Comparison of ENCODE assay signal across 21 cellular contexts in genomic region chr1:32680642-32681041, GRCh38. TPM values are rescaled to one million over a fixed set of nuclear protein-coding genes. Genes with fewer than 3 reads are reported as not detected.
DNase-seq lines count a peak whose midpoint lies in the region; ATAC-seq and TF ChIP-seq lines count a peak whose summit lies in the region.
"Had no signal": no experiment of that assay in that cellular context is flagged by ENCODE, and none has a peak within 500 bp of the region (broad histone marks: within the 10 kb centered on the region; RNA-seq: fewer than 3 reads in every experiment).

No MANE protein-coding gene starts in this region.

- H3K36me3 Mint-ChIP-seq in activated naive CD4-positive, alpha-beta T cell treated with anti-CD3 and anti-CD28 coated beads, Interleukin-2, amount 50 U/mL, for 24 hours: peaks cover 11% of the 10 kb centered on the region

- H3K27ac Mint-ChIP-seq in activated naive CD4-positive, alpha-beta T cell treated with anti-CD3 and anti-CD28 coated beads, Interleukin-2, amount 50 U/mL, for 24 hours: peak overlapping the region; percentile 46
- H3K27ac Mint-ChIP-seq: CD8-positive, alpha-beta T cell had no signal

- TF ChIP-seq CTCF in parathyroid adenoma (IDR thresholded peaks at IDR 0.05): no peak

- no peak overlapping the region for H2AFZ ChIP-seq in parathyroid adenoma
- H2AFZ ChIP-seq: GM23248 had no signal

- H3K4me3 Mint-ChIP-seq in activated naive CD4-positive, alpha-beta T cell treated with anti-CD3 and anti-CD28 coated beads, Interleukin-2, amount 50 U/mL, for 24 hours: no peak overlapping the region
- H3K4me3 Mint-ChIP-seq: CD8-positive, alpha-beta T cell had no signal

- H3K36me3 ChIP-seq in SK-N-MC (ENCODE audit: insufficient read depth, low read length) (peaks cover 98% of the 10 kb centered on the region), parathyroid adenoma (ENCODE audit: control insufficient read depth, insufficient read depth, low read length) (no peaks in the 10 kb centered on the region), aorta (ENCODE audit: control insufficient read depth in 1 of 2, insufficient read depth in 2 of 2, low read length in 1 of 2) (peaks cover 0 to 8% of the 10 kb centered on the region in 2 donors)

- WGBS in aorta, 2 donors: 62 to 71% methylated on average over 1 of the region's 1 CpG

- peaks cover 7% of the 10 kb centered on the region for H3K4me1 ChIP-seq in parathyroid adenoma
- peaks cover 0 to 2% of the 10 kb centered on the region in 2 donors for H3K4me1 ChIP-seq in aorta (ENCODE audit: control insufficient read depth in 1 of 2, insufficient read depth in 2 of 2, low read length in 2 of 2)
- H3K4me1 ChIP-seq: A549, BLaER1, HAP-1 had no signal

- H3K4me1 Mint-ChIP-seq in activated naive CD4-positive, alpha-beta T cell treated with anti-CD3 and anti-CD28 coated beads, Interleukin-2, amount 50 U/mL, for 24 hours: peaks cover 7% of the 10 kb centered on the region

- no peaks in the 10 kb centered on the region for H3K79me2 ChIP-seq in parathyroid adenoma

- H3K9ac ChIP-seq in SK-N-MC (ENCODE audit: insufficient read length) (no peak overlapping the region), parathyroid adenoma (no peak overlapping the region)
- H3K9ac ChIP-seq: BLaER1, GM23248 had no signal

- ATAC-seq in left colon: peak; percentile 59
- ATAC-seq in aorta (ENCODE audit: low FRiP score): no peak
- ATAC-seq: A549; CD8-positive, alpha-beta T cell; Panc1 had no signal

- no peak overlapping the region for H3K4me3 ChIP-seq in SK-N-MC
- no peak overlapping the region for H3K4me3 ChIP-seq in parathyroid adenoma (ENCODE audit: low read depth, low read length)
- no peak overlapping the region for H3K4me3 ChIP-seq in aorta (ENCODE audit: low read length in 2 of 2)
- H3K4me3 ChIP-seq: A549, BLaER1, GM23248, HAP-1 had no signal

- H3K27me3 ChIP-seq in parathyroid adenoma (ENCODE audit: control insufficient read depth, insufficient read depth, low read length) (no peaks in the 10 kb centered on the region), aorta (ENCODE audit: control insufficient read depth in 1 of 2, insufficient read depth in 2 of 2, low read length in 1 of 2) (no peaks in the 10 kb centered on the region)
- H3K27me3 ChIP-seq: BLaER1 had no signal

- H3K9me3 Mint-ChIP-seq in activated naive CD4-positive, alpha-beta T cell treated with anti-CD3 and anti-CD28 coated beads, Interleukin-2, amount 50 U/mL, for 24 hours: no peaks in the 10 kb centered on the region
- H3K9me3 Mint-ChIP-seq: CD8-positive, alpha-beta T cell had no signal

- no peak for DNase-seq in activated naive CD4-positive, alpha-beta T cell (lab: John Stamatoyannopoulos, UW)
- no peak for DNase-seq in SK-N-MC (ENCODE audit: low read depth, low spot score)
- DNase-seq in left colon: no peak
- DNase-seq in aorta: no peak
- no peak for DNase-seq in LoVo (ENCODE audit: low spot score)
- DNase-seq in NCI-H524 treated with DMSO at 0.1 percent for 48 hours (lab: John Stamatoyannopoulos, UW): no peak
- DNase-seq: Calu3; CD8-positive, alpha-beta T cell; GF-D8; GM23248; NCI-H1092 treated with DMSO at 0.1 percent for 48 hours; NCI-H146; NCI-H2081; NCI-H446 treated with DMSO at 0.1 percent for 48 hours had no signal

- intact Hi-C loops in left colon (cut with DNase I, micrococcal nuclease): no loop called here
- intact Hi-C loops in aorta (cut with DNase I): loop anchor here in 1 of 2 donors (2.0 kb wide), 1 partner anchor 50 kb away; no protein-coding TSS in a partner anchor

- peak overlapping the region; percentile 22; the same call in 1 of the 2 replicates for H3K27ac ChIP-seq in SK-N-MC
- peak overlapping the region; percentile 11 for H3K27ac ChIP-seq in parathyroid adenoma
- H3K27ac ChIP-seq in aorta (ENCODE audit: low read depth in 1 of 2, low read length in 2 of 2): no peak overlapping the region
- H3K27ac ChIP-seq: A549, BLaER1, GM23248, HL-60 had no signal

- no peaks in the 10 kb centered on the region for H3K27me3 Mint-ChIP-seq in activated naive CD4-positive, alpha-beta T cell treated with anti-CD3 and anti-CD28 coated beads, Interleukin-2, amount 50 U/mL, for 24 hours

- H3K9me3 ChIP-seq in SK-N-MC (ENCODE audit: low read depth, low read length) (no peaks in the 10 kb centered on the region), parathyroid adenoma (ENCODE audit: control insufficient read depth, low read length) (no peaks in the 10 kb centered on the region), aorta (ENCODE audit: control insufficient read depth, low read length) (no peaks in the 10 kb centered on the region)
- H3K9me3 ChIP-seq: A549, BLaER1, HAP-1 had no signal

- H3K4me2 ChIP-seq in parathyroid adenoma (ENCODE audit: low read length): no peak overlapping the region
- H3K4me2 ChIP-seq: A549, BLaER1 had no signal

RNA-seq across cellular contexts. Expression of gene SYNC, which starts 21.9 kb away (rescaled TPM):
- 10 to 100 TPM; 16.4 to 20.3 TPM for total RNA-seq in left colon
- 10 to 100 TPM; 37.5 to 89.8 TPM for total RNA-seq in aorta
- 10 to 100 TPM; 11.4 to 36.8 TPM for polyA plus RNA-seq in aorta
- total RNA-seq: CD8-positive, alpha-beta T cell had no signal

RNA-seq across cellular contexts. Expression of gene RBBP4, which starts 29.6 kb away (rescaled TPM):
- total RNA-seq in left colon (100 to 1,000 TPM; 128 to 129 TPM), aorta (100 to 1,000 TPM; 106 to 114 TPM)
- 10 to 100 TPM; 31.4 to 41.3 TPM for polyA plus RNA-seq in aorta

RNA-seq across cellular contexts. Expression of gene ZBTB8OS, which starts 30.3 kb away (rescaled TPM):
- total RNA-seq in left colon: 10 to 100 TPM; 44.0 to 44.1 TPM
- total RNA-seq in aorta: 10 to 100 TPM; 36.3 to 37.8 TPM
- 10 to 100 TPM; 43.6 to 78.3 TPM for polyA plus RNA-seq in aorta

Comparison
In these comparisons a context has a peak if more than half of its experiments do, and no peak if none do; other contexts are left out.
1. H3K27ac ChIP-seq: peak in SK-N-MC (single experiment) and parathyroid adenoma (single experiment); none in aorta (0 of 2).